Comparison of ENCODE assay signal across 1 cellular context in the genomic region with DNA sequence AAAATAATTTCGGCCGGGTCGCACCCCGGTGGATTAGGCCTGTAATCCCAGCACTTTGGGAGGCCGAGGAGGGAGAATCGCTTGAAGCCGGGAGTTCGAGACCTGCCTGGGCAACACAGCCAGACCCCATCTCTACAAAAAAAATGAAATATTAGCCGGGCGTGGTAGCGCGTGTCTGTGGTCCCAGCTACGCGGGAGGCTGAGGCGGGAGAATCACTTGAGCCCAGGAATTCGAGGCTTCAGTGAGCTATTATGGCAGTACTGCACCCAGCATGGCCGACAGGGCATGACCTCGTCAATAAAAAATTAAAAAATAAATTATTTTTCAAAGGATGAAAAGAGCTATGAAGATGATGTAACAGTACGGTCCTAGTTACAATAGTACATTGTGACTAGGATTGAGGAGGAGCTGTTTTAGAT.
TF ChIP-seq lines count a peak whose summit lies in the region.

No MANE protein-coding gene starts in this region.

TF ChIP-seq in neural cell, 6 proteins besides CTCF, POLR2A, EP300 and RAD21 (continued from another document):
- TF ChIP-seq POLR2AphosphoS5 (IDR thresholded peaks at IDR 0.05): no peak
